ENCODE assay signal across 8 cellular contexts in the genomic region with DNA sequence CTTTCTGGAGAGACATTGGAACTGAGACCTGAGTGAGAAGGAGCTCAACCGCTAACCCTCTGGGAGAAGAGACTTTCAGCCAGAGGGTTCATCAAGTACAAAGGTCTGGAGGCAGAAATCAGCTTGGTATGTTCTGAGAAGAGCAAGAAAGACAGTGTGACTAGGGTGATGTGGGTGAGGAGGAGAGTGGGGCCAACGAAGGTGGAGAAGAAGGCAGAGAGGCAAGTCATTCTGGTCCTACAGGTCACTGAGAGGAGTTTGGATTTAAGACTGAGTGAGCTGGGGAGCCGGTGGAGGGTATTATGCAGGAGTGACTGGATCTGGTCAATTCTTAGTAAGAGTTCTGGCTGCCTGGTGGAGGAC. TPM values are rescaled to one million over a fixed set of nuclear protein-coding genes. Genes with fewer than 3 reads are reported as not detected.
DNase-seq lines count a peak whose midpoint lies in the region; ATAC-seq and TF ChIP-seq lines count a peak whose summit lies in the region.

No MANE protein-coding gene starts in this region.

- intact Hi-C loops in Caco-2 (cut with micrococcal nuclease; ENCODE audit: unreplicated experiment) (loop anchor here (2.0 kb wide), 1 partner anchor 53 kb away; no protein-coding TSS in a partner anchor), PC-3 (cut with micrococcal nuclease) (loop anchor here (1.0 to 2.0 kb wide), 2 partner anchors 54 to 73 kb away; a partner anchor contains a TSS)

- H3K4me1 ChIP-seq in Caco-2 (peaks cover 24% of the 10 kb centered on the region), PC-3 (ENCODE audit: insufficient read depth, low read length) (peaks cover 29% of the 10 kb centered on the region)

- H3K9me2 ChIP-seq in PC-3 (replicated peaks; ENCODE audit: low read length) = no peaks in the 10 kb centered on the region

- peaks cover 10% of the 10 kb centered on the region for H3K36me3 Mint-ChIP-seq in Caco-2 (ENCODE audit: insufficient read depth, unreplicated experiment)
- H3K36me3 Mint-ChIP-seq in endothelial cell (ENCODE audit: low read depth, unreplicated experiment) = peaks cover 9% of the 10 kb centered on the region
- H3K36me3 Mint-ChIP-seq in osteocyte (ENCODE audit: unreplicated experiment) = no peaks in the 10 kb centered on the region

- no peaks in the 10 kb centered on the region for H3K79me2 ChIP-seq in PC-3 (ENCODE audit: low read length)

- H3K36me3 ChIP-seq in Caco-2 (ENCODE audit: control insufficient read depth, insufficient read depth, low read length) (no peaks in the 10 kb centered on the region), PC-3 (ENCODE audit: low read depth, low read length) (no peaks in the 10 kb centered on the region)

- CTCF ChIA-PET in Caco-2 (lab: Charles Lee) (interaction anchor here (0.7 kb wide), 1 partner anchor 108 kb away, joined by 6 read pairs; no protein-coding TSS in a partner anchor), PC-3 (lab: Charles Lee) (no interaction called here)

- H3K9me3 Mint-ChIP-seq in Caco-2 (ENCODE audit: unreplicated experiment) = peaks cover under 1% of the 10 kb centered on the region
- no peaks in the 10 kb centered on the region for H3K9me3 Mint-ChIP-seq in endothelial cell (ENCODE audit: unreplicated experiment)
- no peaks in the 10 kb centered on the region for H3K9me3 Mint-ChIP-seq in osteocyte (ENCODE audit: unreplicated experiment)

- H3K4me3 ChIP-seq in Caco-2 (ENCODE audit: low read depth, low read length) (peak overlapping the region; percentile 37), PC-3 (ENCODE audit: low read length) (peak overlapping the region; percentile 65)

- H3K4me1 Mint-ChIP-seq in Caco-2 (ENCODE audit: low read depth, unreplicated experiment) (peaks cover 34% of the 10 kb centered on the region), endothelial cell (ENCODE audit: unreplicated experiment) (peaks cover 36% of the 10 kb centered on the region), osteocyte (ENCODE audit: unreplicated experiment) (peaks cover 23% of the 10 kb centered on the region)

- H3K27me3 Mint-ChIP-seq in Caco-2 (ENCODE audit: insufficient read depth, unreplicated experiment) (no peaks in the 10 kb centered on the region), endothelial cell (ENCODE audit: unreplicated experiment) (peaks cover 26% of the 10 kb centered on the region), osteocyte (ENCODE audit: unreplicated experiment) (peaks cover 3% of the 10 kb centered on the region)

- H3K4me3 Mint-ChIP-seq in Caco-2 (ENCODE audit: unreplicated experiment) (peak overlapping the region; percentile 88), endothelial cell (ENCODE audit: unreplicated experiment) (peak overlapping the region; percentile 92), osteocyte (ENCODE audit: unreplicated experiment) (peak overlapping the region; percentile 67)

- POLR2A ChIA-PET in Caco-2 (lab: Charles Lee) (no interaction called here), PC-3 (lab: Charles Lee; ENCODE audit: unreplicated experiment) (no interaction called here)

- no peaks in the 10 kb centered on the region for H3K9me3 ChIP-seq in Caco-2
- no peaks in the 10 kb centered on the region for H3K9me3 ChIP-seq in PC-3 (ENCODE audit: low read length)

- DNase-seq in Caco-2 (no peak), PC-3 (no peak), endothelial cell (ENCODE audit: low spot score) (no peak), osteocyte (ENCODE audit: extremely low spot score, unreplicated experiment) (no peak), NCI-H1436 treated with DMSO at 0.1 percent for 48 hours (lab: John Stamatoyannopoulos, UW) (no peak), NAMALWA (ENCODE audit: low spot score) (no peak), hepatic stellate cell (ENCODE audit: low spot score) (no peak)

- H3F3A ChIP-seq in PC-3 (ENCODE audit: low read length, unreplicated experiment) = no peaks in the 10 kb centered on the region

- no peak overlapping the region for H3K9ac ChIP-seq in PC-3 (ENCODE audit: low read length)

- peak overlapping the region; percentile 84 for H3K4me2 ChIP-seq in PC-3 (ENCODE audit: low read length)

- no peak for TF ChIP-seq CTCF in Caco-2 (IDR thresholded peaks at IDR 0.05; ENCODE audit: insufficient read depth in 1 of 2, low read depth in 1 of 2, low read length in 1 of 2, severe bottlenecking in 1 of 2, unreplicated experiment in 1 of 2)
- no peak for TF ChIP-seq CTCF in PC-3 (conservative IDR thresholded peaks at IDR 0.05; ENCODE audit: low read depth, low read length)
- no peak for TF ChIP-seq CTCF in endothelial cell (IDR thresholded peaks at IDR 0.05; ENCODE audit: unreplicated experiment)
- no peak for TF ChIP-seq CTCF in osteocyte (IDR thresholded peaks at IDR 0.05)

- H4K20me1 ChIP-seq in PC-3 (ENCODE audit: low read length) = no peaks in the 10 kb centered on the region

- H2AFZ ChIP-seq in PC-3 (ENCODE audit: low read length) = peak overlapping the region; percentile 64

- ATAC-seq in PC-3 (no peak), HG03045 (IDR thresholded peaks at IDR 0.05; ENCODE audit: unreplicated experiment) (no peak)

- H3K27ac Mint-ChIP-seq in Caco-2 (ENCODE audit: unreplicated experiment) (peak overlapping the region; percentile 97), endothelial cell (ENCODE audit: unreplicated experiment) (peak overlapping the region; percentile 88), osteocyte (ENCODE audit: unreplicated experiment) (peak overlapping the region; percentile 40)

- H3K27me3 ChIP-seq in Caco-2 (replicated peaks; ENCODE audit: control insufficient read depth, insufficient read depth, low read length) (no peaks in the 10 kb centered on the region), PC-3 (ENCODE audit: low read length) (no peaks in the 10 kb centered on the region)

- no peak overlapping the region for H3K27ac ChIP-seq in PC-3 (ENCODE audit: low read length)

- BruUV-seq in Caco-2 (replicated peaks; lab: Mats Ljungman, UMichigan) (no TSS peak), PC-3 (replicated peaks; lab: Mats Ljungman, UMichigan) (no TSS peak)

RNA-seq across cellular contexts. Expression of a gene that starts 12.2 kb away (rescaled TPM):
- total RNA-seq in Caco-2 (2022) = 0.14 TPM in 1 of 2 replicates, not detected in the other
- not detected in 2 replicates for total RNA-seq in PC-3 (2014; rRNA removed)
- 0.21 TPM for total RNA-seq in endothelial cell (ENCODE audit: unreplicated experiment)
- total RNA-seq in osteocyte = not detected in 2 replicates

RNA-seq across cellular contexts. Expression of a gene that starts 26.8 kb away (rescaled TPM):
- total RNA-seq in Caco-2 (2022) = 12.6 and 13.5 TPM in 2 replicates
- 72.3 and 86.9 TPM in 2 replicates for total RNA-seq in PC-3 (2014; rRNA removed)
- 20.8 TPM for total RNA-seq in endothelial cell (ENCODE audit: unreplicated experiment)
- 12.8 and 15.1 TPM in 2 replicates for total RNA-seq in osteocyte

Comparison
In these comparisons a context has a peak if more than half of its experiments do, and no peak if none do; other contexts are left out.
1. H3K27ac Mint-ChIP-seq: peak in every context shown above with its lines; median percentile 97 in Caco-2; 88 in endothelial cell; 40 in osteocyte.